10 cellular contexts compared by ENCODE assay signal in the genomic region with DNA sequence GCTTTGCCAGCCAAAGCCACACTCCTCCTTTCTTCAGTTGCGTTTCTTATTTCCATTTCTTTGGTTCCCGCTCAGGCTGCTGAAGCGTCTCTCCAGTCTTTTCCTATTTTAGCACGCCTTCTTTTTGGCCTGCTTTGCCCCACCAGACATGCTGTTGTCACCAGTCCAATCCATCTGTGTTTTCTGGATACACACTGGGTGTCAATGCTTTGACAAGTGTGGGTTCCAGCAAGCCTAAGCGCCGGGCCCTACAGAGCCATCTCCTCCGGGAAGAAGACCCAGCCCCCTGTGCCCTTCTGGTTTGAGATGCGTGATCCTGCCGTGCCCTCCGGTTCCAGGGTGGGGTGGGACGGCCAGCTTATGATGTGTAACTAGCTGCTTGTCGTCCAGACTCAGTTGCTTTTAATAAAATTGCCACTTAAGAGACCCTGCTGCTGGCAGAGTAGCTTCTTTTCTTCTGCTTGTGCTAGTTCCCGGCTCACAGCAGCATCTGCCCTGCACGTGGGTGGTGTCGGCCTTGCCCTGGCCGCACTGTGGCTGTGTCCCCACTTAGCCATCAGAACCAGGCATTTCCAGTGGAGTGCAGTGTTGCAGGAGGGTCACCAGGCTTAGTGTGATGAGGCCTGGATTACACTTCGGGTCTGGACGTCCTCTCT.
"Had no signal": no experiment of that assay in that cellular context is flagged by ENCODE, and none has a peak within 500 bp of the region (broad histone marks: within the 10 kb centered on the region; RNA-seq: fewer than 3 reads in every experiment).

No MANE protein-coding gene starts in this region.

- H3K27me3 ChIP-seq: neural progenitor cell had no signal

- H3K36me3 ChIP-seq: neural progenitor cell had no signal

- DNase-seq: activated CD4-positive, alpha-beta T cell treated with anti-CD3 and anti-CD28 coated beads for 48 hours; activated naive CD4-positive, alpha-beta T cell treated with anti-CD3 and anti-CD28 coated beads for 36 hours; mesendoderm; trophoblast cell had no signal

- ATAC-seq: left lobe of liver; stimulated activated memory B cell treated with anti-CD40 and anti-IgM and Interleukin-4, amounts not matched to agents 10 μg/mL and 1 μg/mL and 100 μg/mL, for 72 hours; WTC11 had no signal

- H3K4me1 Mint-ChIP-seq: stimulated activated memory B cell treated with anti-CD40 and anti-IgM and Interleukin-4, amounts not matched to agents 10 μg/mL and 1 μg/mL and 100 μg/mL, for 72 hours had no signal

- H3K4me3 Mint-ChIP-seq: activated naive CD4-positive, alpha-beta T cell treated with anti-CD3 and anti-CD28 coated beads for 36 hours; neural progenitor cell; stimulated activated memory B cell treated with anti-CD40 and anti-IgM and Interleukin-4, amounts not matched to agents 10 μg/mL and 1 μg/mL and 100 μg/mL, for 72 hours; T-helper 1 cell treated with Interleukin-12 subunit alpha and Interleukin-12 subunit beta and Interleukin-4 antibody, amounts not matched to agents 30 μg/mL and 1 μg/mL, for 36 hours; WTC11 had no signal

- H3K9me3 Mint-ChIP-seq: activated naive CD4-positive, alpha-beta T cell treated with anti-CD3 and anti-CD28 coated beads for 36 hours; neural progenitor cell; T-helper 1 cell treated with Interleukin-12 subunit alpha and Interleukin-12 subunit beta and Interleukin-4 antibody, amounts not matched to agents 30 μg/mL and 1 μg/mL, for 36 hours; WTC11 had no signal

- H3K27ac Mint-ChIP-seq: activated naive CD4-positive, alpha-beta T cell treated with anti-CD3 and anti-CD28 coated beads for 36 hours; neural progenitor cell; stimulated activated memory B cell treated with anti-CD40 and anti-IgM and Interleukin-4, amounts not matched to agents 10 μg/mL and 1 μg/mL and 100 μg/mL, for 72 hours; T-helper 1 cell treated with Interleukin-12 subunit alpha and Interleukin-12 subunit beta and Interleukin-4 antibody, amounts not matched to agents 30 μg/mL and 1 μg/mL, for 36 hours; WTC11 had no signal

- H3K27ac ChIP-seq: neural progenitor cell had no signal

- H3K4me3 ChIP-seq: neural progenitor cell, smooth muscle cell had no signal

- H3K36me3 Mint-ChIP-seq: stimulated activated memory B cell treated with anti-CD40 and anti-IgM and Interleukin-4, amounts not matched to agents 10 μg/mL and 1 μg/mL and 100 μg/mL, for 72 hours; WTC11 had no signal
